28 cellular contexts compared by ENCODE assay signal in genomic region chr21:38234395-38235142, GRCh38. TPM values are rescaled to one million over a fixed set of nuclear protein-coding genes. Genes with fewer than 3 reads are reported as not detected.
DNase-seq lines count a peak whose midpoint lies in the region; TF ChIP-seq lines count a peak whose summit lies in the region.
"Had no signal": no experiment of that assay in that cellular context is flagged by ENCODE, and none has a peak within 500 bp of the region (broad histone marks: within the 10 kb centered on the region; RNA-seq: fewer than 3 reads in every experiment).

No MANE protein-coding gene starts in this region.

- H2BK5ac ChIP-seq in mesendoderm (ENCODE audit: low read length) = no peak overlapping the region

- no peak overlapping the region for H3K23ac ChIP-seq in mesendoderm (ENCODE audit: low read length)

- no peak overlapping the region for H3K4ac ChIP-seq in mesendoderm (ENCODE audit: low read depth, low read length)

- no peak overlapping the region for H2BK15ac ChIP-seq in mesendoderm (replicated peaks; ENCODE audit: low read depth)

- no peaks in the 10 kb centered on the region for H3K79me2 ChIP-seq in mesendoderm (ENCODE audit: control insufficient read depth, insufficient read depth, low read length)

- no peak overlapping the region for H4K5ac ChIP-seq in mesendoderm (ENCODE audit: low read length)

- no peaks in the 10 kb centered on the region for H3K9me3 ChIP-seq in colonic mucosa
- H3K9me3 ChIP-seq: BE2C had no signal

- H3K4me2 ChIP-seq in mesendoderm (ENCODE audit: low read length) = no peak overlapping the region
- H3K4me2 ChIP-seq: KMS-11 had no signal

- H4K8ac ChIP-seq in mesendoderm (ENCODE audit: low read depth, low read length) = no peak overlapping the region

- intact Hi-C loops in colonic mucosa (cut with DNase I) = no loop called here

- DNase-seq in DMS153 (lab: John Stamatoyannopoulos, UW) (peak; percentile 26), DMS153 treated with DMSO at 0.1 percent for 48 hours (lab: John Stamatoyannopoulos, UW; ENCODE audit: unreplicated experiment) (no peak), colonic mucosa (peak; percentile 27), mesendoderm (peak; percentile 61), type B pancreatic cell (ENCODE audit: extremely low spot score, unreplicated experiment) (no peak), GM10266 (ENCODE audit: extremely low spot score) (no peak), substantia nigra (lab: John Stamatoyannopoulos, UW) (no peak), NCI-H1417 treated with DMSO at 0.1 percent for 48 hours (lab: John Stamatoyannopoulos, UW) (no peak)
- DNase-seq: activated CD4-positive, alpha-beta T cell treated with anti-CD3 and anti-CD28 coated beads, Interleukin-2, amount 10 ng/mL, durations not matched to agents 24 days and 14 days; activated CD8-positive, alpha-beta memory T cell treated with anti-CD3 and anti-CD28 coated beads, Interleukin-2, amount 50 U/mL, for 4 hours; activated effector memory CD4-positive, alpha-beta T cell treated with anti-CD3 and anti-CD28 coated beads, Interleukin-2, amount 50 U/mL, for 16 hours; BE2C; central memory CD4-positive, alpha-beta T cell; effector CD4-positive, alpha-beta T cell; kidney; NCI-H1105; NCI-H2227 treated with DMSO at 0.1 percent for 48 hours; NK-92 treated with Interleukin-12 subunit alpha and Interleukin-12 subunit beta, amount 100 ng/mL, for 24 hours; nucleus accumbens; RPMI8226; sigmoid colon; stimulated activated CD4-positive, alpha-beta T cell treated with anti-CD3 and anti-CD28 coated beads, Interleukin-1b, Interleukin-23, amount 100 ng/mL, for 48 hours; stimulated activated naive CD8-positive, alpha-beta T cell treated with anti-CD3 and anti-CD28 coated beads, Interleukin-15, amount 100 ng/mL, for 72 hours; SW 1271 had no signal

- no peaks in the 10 kb centered on the region for H3K36me3 Mint-ChIP-seq in type B pancreatic cell

- H3K27ac Mint-ChIP-seq in type B pancreatic cell = peak overlapping the region; percentile 91
- H3K27ac Mint-ChIP-seq: activated CD4-positive, alpha-beta T cell treated with anti-CD3 and anti-CD28 coated beads, Interleukin-2, amount 10 ng/mL, durations not matched to agents 24 days and 14 days; stimulated activated naive CD8-positive, alpha-beta T cell treated with anti-CD3 and anti-CD28 coated beads, Interleukin-15, amount 100 ng/mL, for 72 hours had no signal

- H3K4me1 Mint-ChIP-seq in type B pancreatic cell (ENCODE audit: unreplicated experiment) = peaks cover 6% of the 10 kb centered on the region

- TF ChIP-seq CTCF in colonic mucosa (IDR thresholded peaks at IDR 0.05) (no peak), type B pancreatic cell (conservative IDR thresholded peaks at IDR 0.05) (no peak), GM10266 (IDR thresholded peaks at IDR 0.05; ENCODE audit: control insufficient read depth, insufficient read depth, low read depth, missing control alignments) (no peak)

- no peaks in the 10 kb centered on the region for H3K36me3 ChIP-seq in colonic mucosa
- no peaks in the 10 kb centered on the region for H3K36me3 ChIP-seq in mesendoderm (ENCODE audit: control insufficient read depth, insufficient read depth, low read length)
- H3K36me3 ChIP-seq: BE2C, sigmoid colon had no signal

- H3K27me3 ChIP-seq in colonic mucosa (no peaks in the 10 kb centered on the region), mesendoderm (ENCODE audit: insufficient read depth, low read length, poor library complexity) (no peaks in the 10 kb centered on the region)
- H3K27me3 ChIP-seq: BE2C, sigmoid colon had no signal

- H3K4me3 Mint-ChIP-seq in type B pancreatic cell = peak overlapping the region; percentile 57
- H3K4me3 Mint-ChIP-seq: activated CD4-positive, alpha-beta T cell treated with anti-CD3 and anti-CD28 coated beads, Interleukin-2, amount 10 ng/mL, durations not matched to agents 24 days and 14 days; stimulated activated naive CD8-positive, alpha-beta T cell treated with anti-CD3 and anti-CD28 coated beads, Interleukin-15, amount 100 ng/mL, for 72 hours had no signal

- H3K56ac ChIP-seq in mesendoderm (ENCODE audit: low read length) = no peak overlapping the region

- no peaks in the 10 kb centered on the region for H3K27me3 Mint-ChIP-seq in type B pancreatic cell
- H3K27me3 Mint-ChIP-seq: activated CD4-positive, alpha-beta T cell treated with anti-CD3 and anti-CD28 coated beads, Interleukin-2, amount 10 ng/mL, durations not matched to agents 24 days and 14 days had no signal

- H3K9me3 Mint-ChIP-seq in type B pancreatic cell = peaks cover 6% of the 10 kb centered on the region

- WGBS in mesendoderm (ENCODE audit: extremely low coverage, insufficient coverage, low lambda C conversion rate) = no CpG with 5 or more reads among the region's 6 CpGs

- H2BK120ac ChIP-seq in mesendoderm (ENCODE audit: low read depth, low read length) = no peak overlapping the region

- no peaks in the 10 kb centered on the region for H3K4me1 ChIP-seq in colonic mucosa
- H3K4me1 ChIP-seq in mesendoderm (ENCODE audit: control insufficient read depth, low read depth, low read length) = no peaks in the 10 kb centered on the region
- H3K4me1 ChIP-seq: BE2C, Caco-2, sigmoid colon had no signal

- H3K4me3 ChIP-seq in colonic mucosa (no peak overlapping the region), mesendoderm (ENCODE audit: low read length) (no peak overlapping the region)
- H3K4me3 ChIP-seq: GM12878, sigmoid colon had no signal

- H3K18ac ChIP-seq in mesendoderm (ENCODE audit: low read length) = no peak overlapping the region

- H2AK5ac ChIP-seq in mesendoderm (ENCODE audit: low read length) = no peak overlapping the region

- H3K27ac ChIP-seq in colonic mucosa (no peak overlapping the region), mesendoderm (ENCODE audit: low read depth, low read length) (no peak overlapping the region), substantia nigra (ENCODE audit: low read depth, low read length, poor library complexity, severe bottlenecking) (no peak overlapping the region)
- H3K27ac ChIP-seq: 22Rv1, KMS-11, sigmoid colon had no signal

- H3K9ac ChIP-seq in colonic mucosa (ENCODE audit: low read depth in 2 of 2, low read length in 2 of 2) (no peak overlapping the region), mesendoderm (ENCODE audit: low read length) (no peak overlapping the region)
- H3K9ac ChIP-seq: KMS-11 had no signal

- no peaks in the 10 kb centered on the region for H3K79me1 ChIP-seq in mesendoderm (ENCODE audit: low read length)

RNA-seq across cellular contexts. Expression of gene KCNJ15, which starts 22.2 kb away (rescaled TPM):
- total RNA-seq in colonic mucosa (under 1 TPM; 0.17 to 0.21 TPM), type B pancreatic cell (ENCODE audit: low replicate concordance) (3.9 and 4.9 TPM in 2 replicates)
- 0.17 TPM for polyA plus RNA-seq in mesendoderm (2013, experiment 1 of 2)
- polyA plus RNA-seq in mesendoderm (2013, experiment 2 of 2) = 0.28 TPM
- total RNA-seq: Caco-2 had no signal

Comparison
In these comparisons a context has a peak if more than half of its experiments do, and no peak if none do; other contexts are left out.
1. DNase-seq: peak in DMS153 (single experiment), colonic mucosa (single experiment) and mesendoderm (single experiment); none in DMS153 treated with DMSO at 0.1 percent for 48 hours (single experiment), type B pancreatic cell (single experiment), GM10266 (single experiment), substantia nigra (0 of 49) and NCI-H1417 treated with DMSO at 0.1 percent for 48 hours (single experiment).